Comparison of ENCODE assay signal across 12 cellular contexts in genomic region chr12:110538869-110539622, GRCh38. TPM values are rescaled to one million over a fixed set of nuclear protein-coding genes. Genes with fewer than 3 reads are reported as not detected.
A peak's percentile ranks its signal among the peaks of the same experiment; 100 is the strongest.
DNase-seq lines count a peak whose midpoint lies in the region; ATAC-seq and TF ChIP-seq lines count a peak whose summit lies in the region.
"Had no signal": no experiment of that assay in that cellular context is flagged by ENCODE, and none has a peak within 500 bp of the region (broad histone marks: within the 10 kb centered on the region; RNA-seq: fewer than 3 reads in every experiment).

No MANE protein-coding gene starts in this region.

- H3K9me3 ChIP-seq in colonic mucosa (no peaks in the 10 kb centered on the region), mucosa of descending colon (no peaks in the 10 kb centered on the region), transverse colon (no peaks in the 10 kb centered on the region)

- peaks cover 16 to 36% of the 10 kb centered on the region in 2 donors for H3K36me3 Mint-ChIP-seq in activated naive CD4-positive, alpha-beta T cell treated with anti-CD3 and anti-CD28 coated beads, Interleukin-2, amount 50 U/mL, for 72 hours

- TF ChIP-seq POLR2A in transverse colon (IDR thresholded peaks at IDR 0.05), result no peak

- H3K4me1 ChIP-seq in colonic mucosa, result no peaks in the 10 kb centered on the region
- peaks cover 36% of the 10 kb centered on the region for H3K4me1 ChIP-seq in mucosa of descending colon (ENCODE audit: low read depth)
- peaks cover 37 to 73% (median 53%) of the 10 kb centered on the region in 4 donors for H3K4me1 ChIP-seq in transverse colon

- DNase-seq in Right ventricle myocardium superior, result no peak
- DNase-seq in cardiac septum (ENCODE audit: low spot score), result no peak
- peak; percentile 44 for DNase-seq in colonic mucosa
- DNase-seq in mucosa of descending colon, result peak; percentile 54 to 72 (median 67)
- DNase-seq in transverse colon, result peak; percentile 62
- DNase-seq in cerebellar nuclear complex (lab: John Stamatoyannopoulos, UW), result no peak
- DNase-seq in activated naive CD4-positive, alpha-beta T cell treated with anti-CD3 and anti-CD28 coated beads, Interleukin-2, amount 50 U/mL, for 72 hours (ENCODE audit: low spot score in 2 of 2), result no peak
- DNase-seq: activated B cell treated with CpG ODN at 0.5 μM for 24 hours; Kasumi-1; naive thymus-derived CD4-positive, alpha-beta T cell; NCI-H187 treated with DMSO at 0.1 percent for 48 hours had no signal

- intact Hi-C loops in Right ventricle myocardium superior (cut with DNase I), result no loop called here
- intact Hi-C loops in cardiac septum (cut with DNase I), result loop anchor here (5.0 kb wide), 1 partner anchor 43 kb away; the partner anchor contains the start of gene PPTC7
- intact Hi-C loops in colonic mucosa (cut with DNase I), result no loop called here
- intact Hi-C loops in mucosa of descending colon (cut with DNase I, micrococcal nuclease), result no loop called here
- intact Hi-C loops in transverse colon (cut with DNase I; ENCODE audit: low total_unique reads), result no loop called here

- H3K27me3 ChIP-seq in colonic mucosa (no peaks in the 10 kb centered on the region), transverse colon (no peaks in the 10 kb centered on the region)

- H3K27ac Mint-ChIP-seq in activated naive CD4-positive, alpha-beta T cell treated with anti-CD3 and anti-CD28 coated beads, Interleukin-2, amount 50 U/mL, for 72 hours, result no peak overlapping the region

- H3K36me3 ChIP-seq in colonic mucosa, result peaks cover 6% of the 10 kb centered on the region
- no peaks in the 10 kb centered on the region for H3K36me3 ChIP-seq in mucosa of descending colon (ENCODE audit: low read depth)
- peaks cover 0 to 20% (median 0%) of the 10 kb centered on the region in 4 donors for H3K36me3 ChIP-seq in transverse colon

- ATAC-seq in Right ventricle myocardium superior (ENCODE audit: poor library complexity), result peak; percentile 29
- peak; percentile 92 for ATAC-seq in mucosa of descending colon
- no peak for ATAC-seq in HG03095 (IDR thresholded peaks at IDR 0.05; ENCODE audit: unreplicated experiment)
- ATAC-seq in activated naive CD4-positive, alpha-beta T cell treated with anti-CD3 and anti-CD28 coated beads, Interleukin-2, amount 50 U/mL, for 72 hours, result no peak
- ATAC-seq: naive thymus-derived CD4-positive, alpha-beta T cell had no signal

- no peak overlapping the region for H3K4me3 ChIP-seq in colonic mucosa
- no peak overlapping the region for H3K4me3 ChIP-seq in mucosa of descending colon
- no peak overlapping the region for H3K4me3 ChIP-seq in transverse colon

- no peak for TF ChIP-seq CTCF in colonic mucosa (IDR thresholded peaks at IDR 0.05)
- TF ChIP-seq CTCF in mucosa of descending colon (IDR thresholded peaks at IDR 0.05), result no peak
- peak in 1 of 5 experiments; percentile 40 for TF ChIP-seq CTCF in transverse colon (IDR thresholded peaks at IDR 0.05)

- H3K27ac ChIP-seq in colonic mucosa, result peak overlapping the region; percentile 42
- peak overlapping the region; percentile 66 to 77 (median 72) for H3K27ac ChIP-seq in transverse colon

- TF ChIP-seq EP300 in transverse colon (IDR thresholded peaks at IDR 0.05; ENCODE audit: low read depth), result no peak

- in situ Hi-C loops in transverse colon (cut with MboI; ENCODE audit: low pct_ligation_motif_present in 1 of 4, low pct_unique_long_range_greater_than_20kb in 1 of 4, low sequenced_read_pairs in 3 of 4), result no loop called here

- no peaks in the 10 kb centered on the region for H3K9me3 Mint-ChIP-seq in activated naive CD4-positive, alpha-beta T cell treated with anti-CD3 and anti-CD28 coated beads, Interleukin-2, amount 50 U/mL, for 72 hours
- H3K9me3 Mint-ChIP-seq: activated B cell treated with CpG ODN at 0.5 μM for 24 hours; naive thymus-derived CD4-positive, alpha-beta T cell had no signal

- peak overlapping the region in 1 of 2 donors; percentile 1 for H3K9ac ChIP-seq in colonic mucosa (ENCODE audit: low read depth in 2 of 2, low read length in 2 of 2)

- 70 to 74% methylated on average over 3 to 5 of the region's 5 CpGs for WGBS in transverse colon (ENCODE audit: low coverage in 1 of 2), 2 donors

RNA-seq across cellular contexts. Expression of gene RAD9B, which starts 36.9 kb away (rescaled TPM):
- 0.67 TPM for total RNA-seq in Right ventricle myocardium superior
- total RNA-seq in cardiac septum, result 0.65 TPM
- total RNA-seq in colonic mucosa, result under 1 TPM; 0.19 to 0.69 TPM
- total RNA-seq in mucosa of descending colon, result 1 to 10 TPM in 1 of 3 donors, under 1 TPM in 2; 0.26 to 1.6 (median 0.53) TPM
- under 1 TPM in 2 of 4 donors, not detected in 2; 0.27 to 0.32 TPM for total RNA-seq in transverse colon
- 1 to 10 TPM; 1.9 to 2.0 TPM for total RNA-seq in activated naive CD4-positive, alpha-beta T cell treated with anti-CD3 and anti-CD28 coated beads, Interleukin-2, amount 50 U/mL, for 72 hours

RNA-seq across cellular contexts. Expression of gene VPS29, which starts 37.1 kb away (rescaled TPM):
- total RNA-seq in Right ventricle myocardium superior, result 108 TPM
- 76.3 TPM for total RNA-seq in cardiac septum
- 100 to 1,000 TPM; 120 to 130 TPM for total RNA-seq in colonic mucosa
- 100 to 1,000 TPM in 2 of 3 donors, 10 to 100 TPM in 1; 99.5 to 127 (median 121) TPM for total RNA-seq in mucosa of descending colon
- 100 to 1,000 TPM in 2 of 4 donors, 10 to 100 TPM in 2; 16.3 to 142 (median 79.3) TPM for total RNA-seq in transverse colon
- total RNA-seq in activated naive CD4-positive, alpha-beta T cell treated with anti-CD3 and anti-CD28 coated beads, Interleukin-2, amount 50 U/mL, for 72 hours, result 100 to 1,000 TPM; 113 to 122 TPM

RNA-seq across cellular contexts. Expression of gene PPTC7, which starts 44.1 kb away (rescaled TPM):
- 98.3 TPM for total RNA-seq in Right ventricle myocardium superior
- total RNA-seq in cardiac septum, result 55.0 TPM
- 10 to 100 TPM; 25.7 to 34.9 TPM for total RNA-seq in colonic mucosa
- 10 to 100 TPM; 32.2 to 34.8 (median 32.8) TPM for total RNA-seq in mucosa of descending colon
- total RNA-seq in transverse colon, result 10 to 100 TPM; 25.3 to 36.4 (median 27.1) TPM
- 10 to 100 TPM; 40.4 to 46.7 TPM for total RNA-seq in activated naive CD4-positive, alpha-beta T cell treated with anti-CD3 and anti-CD28 coated beads, Interleukin-2, amount 50 U/mL, for 72 hours

Comparison
In these comparisons a context has a peak if more than half of its experiments do, and no peak if none do; other contexts are left out.
1. ATAC-seq: peak in Right ventricle myocardium superior (single experiment) and mucosa of descending colon (single experiment); none in HG03095 (single experiment) and activated naive CD4-positive, alpha-beta T cell treated with anti-CD3 and anti-CD28 coated beads, Interleukin-2, amount 50 U/mL, for 72 hours (0 of 2).
2. DNase-seq: peak in colonic mucosa (single experiment), mucosa of descending colon (3 of 3) and transverse colon (single experiment); none in Right ventricle myocardium superior (single experiment), cardiac septum (single experiment), cerebellar nuclear complex (0 of 2) and activated naive CD4-positive, alpha-beta T cell treated with anti-CD3 and anti-CD28 coated beads, Interleukin-2, amount 50 U/mL, for 72 hours (0 of 2).